ENCODE assay signal across 21 cellular contexts in genomic region chr6:129732034-129732433, GRCh38. TPM values are rescaled to one million over a fixed set of nuclear protein-coding genes. Genes with fewer than 3 reads are reported as not detected.
A peak's percentile ranks its signal among the peaks of the same experiment; 100 is the strongest.
DNase-seq lines count a peak whose midpoint lies in the region; ATAC-seq, FAIRE-seq and TF ChIP-seq lines count a peak whose summit lies in the region.
"Had no signal": no experiment of that assay in that cellular context is flagged by ENCODE, and none has a peak within 500 bp of the region (broad histone marks: within the 10 kb centered on the region; RNA-seq: fewer than 3 reads in every experiment).

No MANE protein-coding gene starts in this region.

- dilution Hi-C loops in endothelial cell of umbilical vein (cut with MboI; ENCODE audit: extremely low pct_ligation_motif_present, low sequenced_read_pairs) = no loop called here

- peak overlapping the region; percentile 43 for H3K4me2 ChIP-seq in HCT116 (ENCODE audit: low read length)
- H3K4me2 ChIP-seq in PC-3 (ENCODE audit: low read length) = no peak overlapping the region
- no peak overlapping the region for H3K4me2 ChIP-seq in endothelial cell of umbilical vein (ENCODE audit: insufficient read depth, low read length)
- no peak overlapping the region for H3K4me2 ChIP-seq in osteoblast (ENCODE audit: insufficient read depth, low read length)

- intact Hi-C loops in HCT116 (cut with micrococcal nuclease) (loop anchor here (1.0 to 5.0 kb wide), 2 partner anchors 17 to 290 kb away; no protein-coding TSS in a partner anchor), PC-3 (cut with micrococcal nuclease) (no loop called here), endothelial cell of umbilical vein (cut with micrococcal nuclease) (loop anchor here (2.0 kb wide), 1 partner anchor 17 kb away; no protein-coding TSS in a partner anchor)

- no peaks in the 10 kb centered on the region for H4K20me1 ChIP-seq in HCT116 (ENCODE audit: insufficient read depth)
- H4K20me1 ChIP-seq in PC-3 (ENCODE audit: low read length) = no peaks in the 10 kb centered on the region
- no peaks in the 10 kb centered on the region for H4K20me1 ChIP-seq in endothelial cell of umbilical vein (replicated peaks; ENCODE audit: control insufficient read depth, extremely low read depth, insufficient read depth, low read length)
- H4K20me1 ChIP-seq in osteoblast (ENCODE audit: insufficient read depth, low read length) = no peaks in the 10 kb centered on the region

- TF ChIP-seq CTCF in HCT116 (IDR thresholded peaks at IDR 0.05 in 2 of 3, conservative IDR thresholded peaks at IDR 0.05 in 1 of 3; ENCODE audit: borderline replicate concordance in 1 of 3, insufficient read depth in 1 of 3, low read depth in 2 of 3, low read length in 2 of 3) (no peak), PC-3 (conservative IDR thresholded peaks at IDR 0.05; ENCODE audit: low read depth, low read length) (no peak), endothelial cell of umbilical vein (IDR thresholded peaks at IDR 0.05; ENCODE audit: extremely low read depth in 1 of 2, insufficient read depth in 1 of 2, low read depth in 1 of 2, low read length in 2 of 2) (no peak), osteoblast (IDR thresholded peaks at IDR 0.05; ENCODE audit: extremely low read depth, low read depth, low read length) (no peak)

- TF ChIP-seq POLR2A in HCT116 (IDR thresholded peaks at IDR 0.05; ENCODE audit: borderline replicate concordance, extremely low read depth, insufficient read depth, insufficient read length) (no peak), endothelial cell of umbilical vein (IDR thresholded peaks at IDR 0.05; ENCODE audit: low read depth, low read length) (no peak)

- no TSS peak for BruUV-seq in HCT116 (replicated peaks; lab: Mats Ljungman, UMichigan)
- no TSS peak for BruUV-seq in PC-3 (replicated peaks; lab: Mats Ljungman, UMichigan)
- no TSS peak for BruUV-seq in endothelial cell of umbilical vein (replicated peaks; lab: Mats Ljungman, UMichigan)

- no peak overlapping the region for H3K4me3 ChIP-seq in HCT116 (replicated peaks in 1 of 2; ENCODE audit: low read depth in 1 of 2, low read length in 2 of 2)
- no peak overlapping the region for H3K4me3 ChIP-seq in PC-3 (ENCODE audit: low read length)
- H3K4me3 ChIP-seq in endothelial cell of umbilical vein (replicated peaks in 1 of 3; ENCODE audit: insufficient read depth in 1 of 3, low read depth in 1 of 3, low read length in 3 of 3) = no peak overlapping the region
- H3K4me3 ChIP-seq in osteoblast (ENCODE audit: insufficient read depth, low read length) = no peak overlapping the region
- H3K4me3 ChIP-seq: skin epidermis, vagina had no signal

- H3K79me2 ChIP-seq in HCT116 (ENCODE audit: insufficient read depth, low read length) (no peaks in the 10 kb centered on the region), PC-3 (ENCODE audit: low read length) (no peaks in the 10 kb centered on the region), endothelial cell of umbilical vein (ENCODE audit: control insufficient read depth, insufficient read depth, low read length) (no peaks in the 10 kb centered on the region), osteoblast (ENCODE audit: insufficient read depth, low read length) (no peaks in the 10 kb centered on the region)

- peaks cover 34 to 43% of the 10 kb centered on the region in 2 experiments for H3K4me1 ChIP-seq in HCT116 (ENCODE audit: control insufficient read depth in 1 of 2, insufficient read depth in 2 of 2, low read length in 2 of 2)
- peaks cover 4% of the 10 kb centered on the region; the same call in 1 of the 2 replicates for H3K4me1 ChIP-seq in PC-3 (ENCODE audit: insufficient read depth, low read length)
- H3K4me1 ChIP-seq in endothelial cell of umbilical vein (ENCODE audit: control insufficient read depth, extremely low read depth, insufficient read depth, low read length) = peaks cover 7% of the 10 kb centered on the region
- H3K4me1 ChIP-seq in osteoblast (ENCODE audit: insufficient read depth, low read length) = no peaks in the 10 kb centered on the region
- H3K4me1 ChIP-seq: vagina had no signal

- H3K9me2 ChIP-seq in HCT116 (ENCODE audit: insufficient read depth) (no peaks in the 10 kb centered on the region), PC-3 (replicated peaks; ENCODE audit: low read length) (no peaks in the 10 kb centered on the region)

- RAD21 ChIA-PET in HCT116 (lab: Charles Lee; ENCODE audit: low non-redundant PET in 1 of 2, low total read pairs in 2 of 2, uncharacterized antibody in 2 of 2, unreplicated experiment in 2 of 2) = no interaction called here

- H3K27ac ChIP-seq in HCT116 (ENCODE audit: low read depth, low read length) (peak overlapping the region; percentile 52), PC-3 (ENCODE audit: low read length) (no peak overlapping the region), endothelial cell of umbilical vein (ENCODE audit: insufficient read depth, low read depth, low read length) (no peak overlapping the region), osteoblast (ENCODE audit: low read depth, low read length) (no peak overlapping the region)
- H3K27ac ChIP-seq: skin epidermis, vagina had no signal

- H3K9me3 ChIP-seq in HCT116 (ENCODE audit: control insufficient read depth in 1 of 2, insufficient read depth in 1 of 2, low read depth in 1 of 2, low read length in 2 of 2) (no peaks in the 10 kb centered on the region), PC-3 (ENCODE audit: low read length) (no peaks in the 10 kb centered on the region), endothelial cell of umbilical vein (replicated peaks; ENCODE audit: control insufficient read depth, insufficient read depth, low read length) (no peaks in the 10 kb centered on the region), osteoblast (ENCODE audit: low read depth, low read length) (no peaks in the 10 kb centered on the region)
- H3K9me3 ChIP-seq: vagina had no signal

- H3K36me3 ChIP-seq in HCT116 (ENCODE audit: control insufficient read depth in 1 of 2, insufficient read depth in 2 of 2, low read length in 2 of 2) (no peaks in the 10 kb centered on the region), PC-3 (ENCODE audit: low read depth, low read length) (no peaks in the 10 kb centered on the region), endothelial cell of umbilical vein (ENCODE audit: control insufficient read depth in 2 of 2, extremely low read depth in 1 of 2, insufficient read depth in 2 of 2, low read length in 2 of 2) (no peaks in the 10 kb centered on the region), osteoblast (ENCODE audit: insufficient read depth, low read length) (no peaks in the 10 kb centered on the region)
- H3K36me3 ChIP-seq: vagina had no signal

- CTCF ChIA-PET in HCT116 (lab: Charles Lee) (interaction anchor here (1.3 to 3.2 kb wide), 4 partner anchors 16 to 289 kb away, joined by 3 to 31 read pairs (median 5); no protein-coding TSS in a partner anchor), PC-3 (lab: Charles Lee) (no interaction called here), endothelial cell of umbilical vein (lab: Charles Lee) (interaction anchor here (0.9 to 3.7 kb wide), 6 partner anchors 12 to 289 kb away, joined by 3 to 40 read pairs (median 9); no protein-coding TSS in a partner anchor)

- FAIRE-seq in endothelial cell of umbilical vein (lab: Jason Lieb, UNC) = peak; percentile 63
- FAIRE-seq: frontal cortex had no signal

- no peaks in the 10 kb centered on the region for H3F3A ChIP-seq in PC-3 (ENCODE audit: low read length, unreplicated experiment)

- POLR2A ChIA-PET in HCT116 (lab: Charles Lee) = interaction anchor here (2.3 kb wide), 1 partner anchor 17 kb away, joined by 7 read pairs; no protein-coding TSS in a partner anchor
- POLR2A ChIA-PET in PC-3 (lab: Charles Lee; ENCODE audit: unreplicated experiment) = no interaction called here
- POLR2A ChIA-PET in endothelial cell of umbilical vein (lab: Charles Lee) = no interaction called here

- peak overlapping the region; percentile 84 for H2AFZ ChIP-seq in HCT116 (ENCODE audit: low read depth, low read length, poor library complexity, severe bottlenecking)
- 0 out of 2 replicates have a peak overlapping the region, but pooled peaks have one; percentile 32 for H2AFZ ChIP-seq in PC-3 (ENCODE audit: low read length)
- H2AFZ ChIP-seq in endothelial cell of umbilical vein (ENCODE audit: low read depth, low read length) = peak overlapping the region; percentile 79
- H2AFZ ChIP-seq in osteoblast (ENCODE audit: low read length) = peak overlapping the region; percentile 64

- no peaks in the 10 kb centered on the region for H3K9me1 ChIP-seq in endothelial cell of umbilical vein (replicated peaks; ENCODE audit: control insufficient read depth, extremely low read depth, insufficient read depth, low read length)

- H3K9ac ChIP-seq in HCT116 (ENCODE audit: low read length) = no peak overlapping the region
- no peak overlapping the region for H3K9ac ChIP-seq in PC-3 (ENCODE audit: low read length)
- H3K9ac ChIP-seq in endothelial cell of umbilical vein (replicated peaks; ENCODE audit: extremely low read depth, insufficient read depth, low read length) = no peak overlapping the region

- H3K27me3 ChIP-seq in HCT116 (ENCODE audit: insufficient read depth, low read length) (no peaks in the 10 kb centered on the region), PC-3 (ENCODE audit: low read length) (no peaks in the 10 kb centered on the region), endothelial cell of umbilical vein (ENCODE audit: control insufficient read depth in 2 of 2, insufficient read depth in 2 of 2, low read length in 2 of 2) (no peaks in the 10 kb centered on the region), osteoblast (ENCODE audit: insufficient read depth, low read length) (no peaks in the 10 kb centered on the region)
- H3K27me3 ChIP-seq: vagina had no signal

- DNase-seq in HCT116 (ENCODE audit: low read depth, low spot score) (no peak), PC-3 (no peak), endothelial cell of umbilical vein (ENCODE audit: low read depth, low spot score) (no peak), osteoblast (ENCODE audit: insufficient read length, low spot score, missing footprints) (no peak)
- DNase-seq: activated CD4-positive, alpha-beta T cell treated with anti-CD3 and anti-CD28 coated beads for 1 hour; aorta; CD8-positive, alpha-beta T cell; GF-D8; hippocampal formation; NCI-H1417 treated with DMSO at 0.1 percent for 48 hours; NCI-H510A treated with DMSO at 0.1 percent for 48 hours; NK-92 treated with Interleukin-12 subunit alpha and Interleukin-12 subunit beta, amount 100 ng/mL, for 24 hours; RPMI8226; stimulated activated CD4-positive, alpha-beta T cell treated with anti-CD3 and anti-CD28 coated beads, Interleukin-2, amount 100 ng/mL, for 24 hours had no signal

- ATAC-seq in HCT116 (0 out of 2 replicates have a peak, but pooled peaks have one; percentile 16), PC-3 (no peak), GM19455 (IDR thresholded peaks at IDR 0.05; ENCODE audit: unreplicated experiment) (no peak), HG03342 (IDR thresholded peaks at IDR 0.05; ENCODE audit: unreplicated experiment) (no peak), HG03571 (IDR thresholded peaks at IDR 0.05; ENCODE audit: unreplicated experiment) (no peak)
- ATAC-seq: CD8-positive, alpha-beta T cell; stimulated activated effector memory CD8-positive, alpha-beta T cell treated with anti-CD3 and anti-CD28 coated beads, Interleukin-12 subunit alpha, Interleukin-12 subunit beta, amount 100 ng/mL, for 72 hours had no signal

- no peak for TF ChIP-seq RAD21 in HCT116 (IDR thresholded peaks at IDR 0.05; ENCODE audit: low read depth)

RNA-seq across cellular contexts. Expression of gene ARHGAP18, which starts 22.1 kb away (rescaled TPM):
- 70.3 TPM for total RNA-seq in HCT116 (2021; ENCODE audit: unreplicated experiment)
- 20.1 and 25.5 TPM in 2 replicates for polyA plus RNA-seq in HCT116 (2012)
- total RNA-seq in PC-3 (2014; rRNA removed) = 4.1 and 5.9 TPM in 2 replicates
- total RNA-seq in endothelial cell of umbilical vein = 86.1 and 111 TPM in 2 replicates
- polyA plus RNA-seq in endothelial cell of umbilical vein = 11.0 and 13.1 TPM in 2 replicates
- 21.9 and 22.6 TPM in 2 replicates for polyA plus RNA-seq in endothelial cell of umbilical vein (2011; cell fraction: cytosol; rRNA removed)
- 25.0 and 31.9 TPM in 2 replicates for polyA plus RNA-seq in endothelial cell of umbilical vein (2011; cell fraction: nucleus; rRNA removed)
- 43.4 and 50.9 TPM in 2 replicates for polyA plus RNA-seq in endothelial cell of umbilical vein (2012)
- polyA minus RNA-seq in endothelial cell of umbilical vein = 48.2 and 49.1 TPM in 2 replicates
- 7.6 TPM for polyA minus RNA-seq in endothelial cell of umbilical vein (2011; cell fraction: cytosol; rRNA and poly(A)+ RNA removed)
- polyA minus RNA-seq in endothelial cell of umbilical vein (2011; cell fraction: nucleus; rRNA and poly(A)+ RNA removed) = 89.2 and 110 TPM in 2 replicates
- 16.8 and 21.0 TPM in 2 replicates for total RNA-seq in osteoblast

Comparison
In these comparisons a context has a peak if more than half of its experiments do, and no peak if none do; other contexts are left out.
1. H2AFZ ChIP-seq: peak in every context shown above with its lines; median percentile 84 in HCT116; 79 in endothelial cell of umbilical vein; 64 in osteoblast; 32 in PC-3.